ENCODE assay signal across 1 cellular context in the genomic region with DNA sequence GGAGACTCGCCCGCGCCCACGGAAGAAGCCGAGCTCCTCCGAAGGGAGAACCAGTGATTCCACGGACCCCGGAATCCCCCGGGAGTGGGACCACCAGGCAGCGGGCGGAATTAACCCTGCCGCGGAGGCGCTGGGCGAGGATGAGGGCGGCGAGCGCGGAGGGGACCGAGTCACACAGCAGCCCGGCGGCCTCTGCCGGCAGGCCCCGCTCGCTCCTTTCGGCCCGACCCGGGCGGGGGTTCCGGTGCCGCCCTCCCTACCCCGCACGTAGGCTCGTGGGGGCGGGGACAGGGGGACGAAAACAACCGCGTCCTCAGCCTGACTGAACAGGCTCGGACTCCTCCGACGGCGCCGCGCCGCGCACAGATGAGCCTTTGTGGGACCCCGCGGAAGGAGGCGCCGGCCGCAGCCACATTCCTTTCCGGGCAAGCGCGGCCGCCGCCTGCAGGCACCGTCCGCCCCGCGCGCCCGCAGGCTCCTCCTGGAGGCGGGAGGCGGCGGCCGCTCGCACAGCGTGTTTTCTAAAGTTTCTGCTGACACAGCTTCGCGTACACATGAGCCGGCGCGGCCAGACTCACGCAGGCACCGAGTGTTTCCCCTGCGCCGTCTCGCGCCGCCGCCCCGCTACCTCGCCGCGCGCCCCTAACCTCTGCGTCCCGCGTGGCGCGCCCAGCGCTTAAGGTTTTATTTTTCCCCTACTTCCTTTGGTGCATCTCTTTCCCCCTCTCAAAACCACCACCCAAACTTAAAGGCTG.
TF ChIP-seq lines count a peak whose summit lies in the region.

No MANE protein-coding gene starts in this region.

TF ChIP-seq in WTC11, 78 proteins besides CTCF, POLR2A, EP300 and RAD21 (continued from another document):
- TF ChIP-seq ZNF425 (CRISPR knock-in tag; conservative IDR thresholded peaks at IDR 0.05) (no peak), ETV6 (CRISPR knock-in tag; IDR thresholded peaks at IDR 0.05) (no peak), GRHL2 (CRISPR knock-in tag; IDR thresholded peaks at IDR 0.05; ENCODE audit: insufficient replicate concordance, severe bottlenecking) (no peak), PRRX2 (CRISPR knock-in tag; IDR thresholded peaks at IDR 0.05) (0 out of 2 replicates have a peak, but pooled peaks have one; percentile 17), ZNF317 (CRISPR knock-in tag; IDR thresholded peaks at IDR 0.05; ENCODE audit: borderline replicate concordance, low read depth) (0 out of 2 replicates have a peak, but pooled peaks have one; percentile 10)
TF ChIP-seq in WTC11: peak in this region for 30.
